ENCODE assay signal across 1 cellular context in the genomic region with DNA sequence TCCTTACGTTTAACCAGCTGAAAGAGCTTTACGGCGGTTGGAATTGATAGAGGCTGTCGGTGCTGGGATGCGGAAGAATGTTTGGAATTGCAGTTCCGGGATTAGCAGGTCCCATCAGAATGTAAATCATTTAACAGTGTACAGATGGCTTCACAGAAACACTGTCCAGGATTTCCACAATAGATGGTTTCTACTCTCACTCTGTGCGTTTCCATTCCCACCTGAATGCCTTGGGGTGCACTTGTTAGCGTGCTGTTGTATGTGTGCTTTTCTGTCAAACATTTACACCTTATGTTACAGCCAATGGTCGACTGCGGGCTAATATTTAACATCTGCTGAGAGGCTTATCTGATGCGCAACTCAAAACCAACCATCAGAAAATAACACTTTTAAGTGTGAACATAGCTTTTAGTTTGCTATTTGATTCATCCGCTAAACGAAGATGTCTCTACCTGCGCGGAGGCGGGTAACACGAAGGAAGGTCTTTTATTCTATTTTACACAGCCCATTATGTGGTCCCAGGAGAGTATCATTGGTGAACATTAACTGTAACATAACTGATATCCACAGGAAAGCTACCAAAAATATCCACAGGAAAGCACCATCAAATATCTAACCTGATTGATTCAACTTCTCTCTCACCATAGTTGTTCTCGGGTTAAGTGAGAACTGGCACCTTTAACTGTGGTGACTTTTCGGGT.
A peak's percentile ranks its signal among the peaks of the same experiment; 100 is the strongest.
TF ChIP-seq lines count a peak whose summit lies in the region.

No MANE protein-coding gene starts in this region.

TF ChIP-seq in HepG2, 621 proteins besides CTCF, POLR2A, EP300 and RAD21 (continued from another document):
- TF ChIP-seq, protein P1, sequence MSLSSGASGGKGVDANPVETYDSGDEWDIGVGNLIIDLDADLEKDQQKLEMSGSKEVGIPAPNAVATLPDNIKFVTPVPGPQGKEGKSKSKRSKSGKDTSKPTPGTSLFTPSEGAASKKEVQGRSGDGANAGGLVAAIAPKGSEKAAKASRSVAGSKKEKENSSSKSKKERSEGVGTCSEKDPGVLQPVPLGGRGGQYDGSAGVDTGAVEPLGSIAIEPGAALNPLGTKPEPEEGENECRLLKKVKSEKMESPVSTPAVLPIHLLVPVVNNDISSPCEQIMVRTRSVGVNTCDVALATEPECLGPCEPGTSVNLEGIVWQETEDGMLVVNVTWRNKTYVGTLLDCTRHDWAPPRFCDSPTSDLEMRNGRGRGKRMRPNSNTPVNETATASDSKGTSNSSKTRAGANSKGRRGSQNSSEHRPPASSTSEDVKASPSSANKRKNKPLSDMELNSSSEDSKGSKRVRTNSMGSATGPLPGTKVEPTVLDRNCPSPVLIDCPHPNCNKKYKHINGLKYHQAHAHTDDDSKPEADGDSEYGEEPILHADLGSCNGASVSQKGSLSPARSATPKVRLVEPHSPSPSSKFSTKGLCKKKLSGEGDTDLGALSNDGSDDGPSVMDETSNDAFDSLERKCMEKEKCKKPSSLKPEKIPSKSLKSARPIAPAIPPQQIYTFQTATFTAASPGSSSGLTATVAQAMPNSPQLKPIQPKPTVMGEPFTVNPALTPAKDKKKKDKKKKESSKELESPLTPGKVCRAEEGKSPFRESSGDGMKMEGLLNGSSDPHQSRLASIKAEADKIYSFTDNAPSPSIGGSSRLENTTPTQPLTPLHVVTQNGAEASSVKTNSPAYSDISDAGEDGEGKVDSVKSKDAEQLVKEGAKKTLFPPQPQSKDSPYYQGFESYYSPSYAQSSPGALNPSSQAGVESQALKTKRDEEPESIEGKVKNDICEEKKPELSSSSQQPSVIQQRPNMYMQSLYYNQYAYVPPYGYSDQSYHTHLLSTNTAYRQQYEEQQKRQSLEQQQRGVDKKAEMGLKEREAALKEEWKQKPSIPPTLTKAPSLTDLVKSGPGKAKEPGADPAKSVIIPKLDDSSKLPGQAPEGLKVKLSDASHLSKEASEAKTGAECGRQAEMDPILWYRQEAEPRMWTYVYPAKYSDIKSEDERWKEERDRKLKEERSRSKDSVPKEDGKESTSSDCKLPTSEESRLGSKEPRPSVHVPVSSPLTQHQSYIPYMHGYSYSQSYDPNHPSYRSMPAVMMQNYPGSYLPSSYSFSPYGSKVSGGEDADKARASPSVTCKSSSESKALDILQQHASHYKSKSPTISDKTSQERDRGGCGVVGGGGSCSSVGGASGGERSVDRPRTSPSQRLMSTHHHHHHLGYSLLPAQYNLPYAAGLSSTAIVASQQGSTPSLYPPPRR (CRISPR knock-in tag; IDR thresholded peaks at IDR 0.05; ENCODE audit: borderline replicate concordance): peak; percentile 53; the same call in 1 of the 2 replicates
- peak; percentile 25; the same call in 1 of the 2 replicates for TF ChIP-seq FOXA3 (CRISPR knock-in tag; IDR thresholded peaks at IDR 0.05)
- TF ChIP-seq, protein P2, sequence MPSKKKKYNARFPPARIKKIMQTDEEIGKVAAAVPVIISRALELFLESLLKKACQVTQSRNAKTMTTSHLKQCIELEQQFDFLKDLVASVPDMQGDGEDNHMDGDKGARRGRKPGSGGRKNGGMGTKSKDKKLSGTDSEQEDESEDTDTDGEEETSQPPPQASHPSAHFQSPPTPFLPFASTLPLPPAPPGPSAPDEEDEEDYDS (CRISPR knock-in tag; IDR thresholded peaks at IDR 0.05): peak; percentile 39; the same call in 1 of the 2 replicates
- no peak for TF ChIP-seq ZNF20 (CRISPR knock-in tag; IDR thresholded peaks at IDR 0.05)
- TF ChIP-seq RAD51 (IDR thresholded peaks at IDR 0.05; ENCODE audit: borderline replicate concordance): no peak
- TF ChIP-seq TP53 (CRISPR knock-in tag; conservative IDR thresholded peaks at IDR 0.05): no peak
- TF ChIP-seq ATF1 (CRISPR knock-in tag; IDR thresholded peaks at IDR 0.05): peak; percentile 27; the same call in 1 of the 2 replicates
- peak; percentile 91 for TF ChIP-seq PITX1 (CRISPR knock-in tag; IDR thresholded peaks at IDR 0.05)
- TF ChIP-seq HNRNPUL1 (IDR thresholded peaks at IDR 0.05; ENCODE audit: low read depth, low read length): no peak
- TF ChIP-seq, protein P3, sequence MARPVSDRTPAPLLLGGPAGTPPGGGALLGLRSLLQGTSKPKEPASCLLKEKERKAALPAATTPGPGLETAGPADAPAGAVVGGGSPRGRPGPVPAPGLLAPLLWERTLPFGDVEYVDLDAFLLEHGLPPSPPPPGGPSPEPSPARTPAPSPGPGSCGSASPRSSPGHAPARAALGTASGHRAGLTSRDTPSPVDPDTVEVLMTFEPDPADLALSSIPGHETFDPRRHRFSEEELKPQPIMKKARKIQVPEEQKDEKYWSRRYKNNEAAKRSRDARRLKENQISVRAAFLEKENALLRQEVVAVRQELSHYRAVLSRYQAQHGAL (CRISPR knock-in tag; IDR thresholded peaks at IDR 0.05; ENCODE audit: not compliant biosample characterization): no peak
- no peak for TF ChIP-seq NFRKB (IDR thresholded peaks at IDR 0.05)
- no peak for TF ChIP-seq ASH2L (IDR thresholded peaks at IDR 0.05; ENCODE audit: insufficient read length, low read depth, low read length)
- TF ChIP-seq ZNF33B (CRISPR knock-in tag; IDR thresholded peaks at IDR 0.05): no peak
- TF ChIP-seq HOXA3 (CRISPR knock-in tag; IDR thresholded peaks at IDR 0.05): peak; percentile 56
- TF ChIP-seq FOXJ3 (CRISPR knock-in tag; IDR thresholded peaks at IDR 0.05; ENCODE audit: borderline replicate concordance): peak; percentile 34; the same call in 1 of the 2 replicates
- no peak for TF ChIP-seq ZNF562 (CRISPR knock-in tag; IDR thresholded peaks at IDR 0.05; ENCODE audit: borderline replicate concordance)
- peak; percentile 27; the same call in 1 of the 2 replicates for TF ChIP-seq GATA4 (IDR thresholded peaks at IDR 0.05; ENCODE audit: borderline replicate concordance, low read depth)
